11 cellular contexts compared by ENCODE assay signal in the genomic region with DNA sequence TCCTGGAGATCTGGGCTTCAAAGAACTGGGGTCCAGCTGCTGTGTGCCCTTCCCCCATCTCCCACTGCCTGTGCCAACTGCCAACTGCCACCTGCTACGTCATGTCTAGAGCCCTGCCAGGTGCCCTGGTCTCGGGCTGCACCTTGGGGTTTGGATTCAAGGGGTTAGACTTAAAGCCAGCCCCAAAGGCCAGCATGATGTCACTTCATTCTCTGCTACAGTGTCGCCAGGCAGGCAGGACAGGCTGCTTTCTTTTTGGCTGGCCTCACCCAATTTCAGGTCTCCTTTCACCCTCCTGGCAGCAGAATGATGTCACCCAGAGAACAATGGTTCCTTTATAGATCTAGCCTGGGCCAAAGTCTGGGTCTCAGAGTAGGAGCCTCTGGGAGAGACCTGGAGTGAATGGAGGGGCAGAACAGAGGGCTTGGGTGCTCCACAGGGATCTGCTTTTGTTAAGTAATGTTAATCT.
DNase-seq lines count a peak whose midpoint lies in the region; ATAC-seq and TF ChIP-seq lines count a peak whose summit lies in the region.
"Had no signal": no experiment of that assay in that cellular context is flagged by ENCODE, and none has a peak within 500 bp of the region (broad histone marks: within the 10 kb centered on the region; RNA-seq: fewer than 3 reads in every experiment).

No MANE protein-coding gene starts in this region.

- no peak for TF ChIP-seq RAD21 in HCT116 (IDR thresholded peaks at IDR 0.05; ENCODE audit: low read depth)

- peaks cover 0 to 6% of the 10 kb centered on the region in 2 experiments; a peak in 1 of 4 replicates for H3K9me3 ChIP-seq in HCT116 (ENCODE audit: control insufficient read depth in 1 of 2, insufficient read depth in 1 of 2, low read depth in 1 of 2, low read length in 2 of 2)

- H3K9ac ChIP-seq in HCT116 (ENCODE audit: low read length), result peak overlapping the region; percentile 36
- H3K9ac ChIP-seq: parathyroid adenoma had no signal

- H2AFZ ChIP-seq in HCT116 (ENCODE audit: low read depth, low read length, poor library complexity, severe bottlenecking), result no peak overlapping the region
- H2AFZ ChIP-seq: parathyroid adenoma had no signal

- RAD21 ChIA-PET in HCT116 (lab: Charles Lee; ENCODE audit: low non-redundant PET in 1 of 2, low total read pairs in 2 of 2, uncharacterized antibody in 2 of 2, unreplicated experiment in 2 of 2), result no interaction called here

- no peaks in the 10 kb centered on the region for H3K27me3 ChIP-seq in HCT116 (ENCODE audit: insufficient read depth, low read length)

- no peaks in the 10 kb centered on the region for H3K79me2 ChIP-seq in HCT116 (ENCODE audit: insufficient read depth, low read length)
- H3K79me2 ChIP-seq: parathyroid adenoma had no signal

- CTCF ChIA-PET in HCT116 (lab: Charles Lee), result interaction anchor here (1.1 kb wide), 1 partner anchor 9 kb away, joined by 3 read pairs; no protein-coding TSS in a partner anchor

- peaks cover 0 to 9% of the 10 kb centered on the region in 2 experiments; a peak in 1 of 4 replicates for H3K36me3 ChIP-seq in HCT116 (ENCODE audit: control insufficient read depth in 1 of 2, insufficient read depth in 2 of 2, low read length in 2 of 2)

- DNase-seq in HCT116 (ENCODE audit: low read depth, low spot score), result peak; percentile 79
- peak; percentile 16 for DNase-seq in RPMI7951 (ENCODE audit: low read depth)
- DNase-seq in left cardiac atrium, result no peak
- DNase-seq in retina, result peak; percentile 51
- no peak for DNase-seq in NCI-H82 treated with DMSO at 0.1 percent for 48 hours (lab: John Stamatoyannopoulos, UW; ENCODE audit: unreplicated experiment)
- DNase-seq: NCI-H446; stimulated activated naive CD8-positive, alpha-beta T cell treated with anti-CD3 and anti-CD28 coated beads, Interleukin-15, amount 100 ng/mL, for 72 hours had no signal

- peak overlapping the region; percentile 49 for H3K27ac ChIP-seq in HCT116 (ENCODE audit: low read depth, low read length)
- H3K27ac ChIP-seq: parathyroid adenoma had no signal

- TF ChIP-seq POLR2A in HCT116 (IDR thresholded peaks at IDR 0.05; ENCODE audit: borderline replicate concordance, extremely low read depth, insufficient read depth, insufficient read length), result no peak

- peak; percentile 94 for ATAC-seq in HCT116
- ATAC-seq in left cardiac atrium, result peak; percentile 59 to 64
- ATAC-seq in GM19351 (IDR thresholded peaks at IDR 0.05; ENCODE audit: unreplicated experiment), result no peak
- no peak for ATAC-seq in GM21367 (IDR thresholded peaks at IDR 0.05; ENCODE audit: unreplicated experiment)
- ATAC-seq in GM21423 (IDR thresholded peaks at IDR 0.05; ENCODE audit: unreplicated experiment), result no peak
- ATAC-seq: stimulated activated naive CD8-positive, alpha-beta T cell treated with anti-CD3 and anti-CD28 coated beads, Interleukin-15, amount 100 ng/mL, for 72 hours had no signal

- peaks cover 17 to 35% of the 10 kb centered on the region in 2 experiments for H3K4me1 ChIP-seq in HCT116 (ENCODE audit: control insufficient read depth in 1 of 2, insufficient read depth in 2 of 2, low read length in 2 of 2)

- no peak for TF ChIP-seq CTCF in HCT116 (IDR thresholded peaks at IDR 0.05 in 2 of 3, conservative IDR thresholded peaks at IDR 0.05 in 1 of 3; ENCODE audit: borderline replicate concordance in 1 of 3, insufficient read depth in 1 of 3, low read depth in 2 of 3, low read length in 2 of 3)

- POLR2A ChIA-PET in HCT116 (lab: Charles Lee), result no interaction called here

- H3K4me3 ChIP-seq in HCT116 (replicated peaks in 1 of 2; ENCODE audit: low read depth in 1 of 2, low read length in 2 of 2), result peak overlapping the region in 1 of 2 experiments; percentile 3; a peak in 1 of 4 replicates

- no peaks in the 10 kb centered on the region for H4K20me1 ChIP-seq in HCT116 (ENCODE audit: insufficient read depth)

- H3K9me2 ChIP-seq in HCT116 (ENCODE audit: insufficient read depth), result no peaks in the 10 kb centered on the region

- BruUV-seq in HCT116 (replicated peaks; lab: Mats Ljungman, UMichigan), result no TSS peak

- peak overlapping the region; percentile 53 for H3K4me2 ChIP-seq in HCT116 (ENCODE audit: low read length)

- intact Hi-C loops in HCT116 (cut with micrococcal nuclease) (no loop called here), left cardiac atrium (cut with DNase I) (no loop called here)

TF ChIP-seq in HCT116, 20 proteins besides CTCF, POLR2A, EP300 and RAD21:
- TF ChIP-seq FOSL1 (IDR thresholded peaks at IDR 0.05; ENCODE audit: low read depth) (no peak), JUND (IDR thresholded peaks at IDR 0.05) (0 out of 2 replicates have a peak, but pooled peaks have one; percentile 25), SRF (IDR thresholded peaks at IDR 0.05; ENCODE audit: low read depth) (no peak)

Comparison
In these comparisons a context has a peak if more than half of its experiments do, and no peak if none do; other contexts are left out.
1. ATAC-seq: peak in HCT116 (single experiment) and left cardiac atrium (2 of 2); none in GM19351 (single experiment), GM21367 (single experiment) and GM21423 (single experiment).
2. DNase-seq: peak in HCT116 (single experiment), RPMI7951 (single experiment) and retina (single experiment); none in left cardiac atrium (single experiment) and NCI-H82 treated with DMSO at 0.1 percent for 48 hours (single experiment).